Comparison of ENCODE assay signal across 9 cellular contexts in the genomic region with DNA sequence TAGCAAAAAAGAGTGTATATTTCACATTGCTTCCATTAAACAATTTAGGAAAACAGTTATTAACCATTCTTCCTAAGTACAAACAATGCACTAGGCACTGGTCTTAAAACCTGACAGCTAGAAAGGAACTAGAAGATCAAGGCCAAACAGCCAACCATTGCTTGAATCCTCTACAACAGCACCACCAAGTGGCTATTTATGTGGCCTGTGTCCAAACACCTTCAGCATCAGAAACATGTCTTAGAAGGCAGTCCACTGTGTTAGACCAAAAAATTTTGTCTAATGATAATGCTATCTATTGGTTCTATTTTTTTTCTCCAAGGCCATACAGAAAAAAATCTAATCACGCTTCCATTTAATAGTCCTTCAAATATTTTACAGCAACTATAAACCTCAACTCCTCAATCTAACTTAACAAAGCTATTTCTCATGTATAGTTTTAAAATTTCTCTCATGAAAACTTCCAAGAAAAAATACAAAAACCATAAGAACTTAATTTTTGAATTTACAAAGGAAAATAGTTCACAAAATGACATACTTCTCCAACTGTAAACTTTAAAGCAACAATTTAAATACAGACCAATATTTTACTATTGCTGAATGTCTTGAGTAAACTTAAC. TPM values are rescaled to one million over a fixed set of nuclear protein-coding genes. Genes with fewer than 3 reads are reported as not detected.
DNase-seq lines count a peak whose midpoint lies in the region; ATAC-seq and TF ChIP-seq lines count a peak whose summit lies in the region.
"Had no signal": no experiment of that assay in that cellular context is flagged by ENCODE, and none has a peak within 500 bp of the region (broad histone marks: within the 10 kb centered on the region; RNA-seq: fewer than 3 reads in every experiment).

No MANE protein-coding gene starts in this region.

- H3K4me3 ChIP-seq in NT2/D1 (ENCODE audit: insufficient read length, low read depth): no peak overlapping the region
- no peak overlapping the region for H3K4me3 ChIP-seq in endodermal cell (ENCODE audit: low read length)
- H3K4me3 ChIP-seq in osteoblast (ENCODE audit: insufficient read depth, low read length): no peak overlapping the region

- no peak overlapping the region for H2AFZ ChIP-seq in osteoblast (ENCODE audit: low read length)

- H4K20me1 ChIP-seq in osteoblast (ENCODE audit: insufficient read depth, low read length): no peaks in the 10 kb centered on the region

- H3K27ac Mint-ChIP-seq in activated CD4-positive, alpha-beta T cell treated with anti-CD3 and anti-CD28 coated beads, Interleukin-2, amount 10 ng/mL, durations not matched to agents 24 days and 14 days: no peak overlapping the region
- H3K27ac Mint-ChIP-seq in endodermal cell: no peak overlapping the region
- H3K27ac Mint-ChIP-seq: stimulated activated naive CD8-positive, alpha-beta T cell treated with anti-CD3 and anti-CD28 coated beads, Interleukin-15, Interleukin-2, amounts not matched to agents 100 ng/mL and 50 ng/mL, for 24 hours had no signal

- H3K36me3 ChIP-seq in NT2/D1 (ENCODE audit: insufficient read depth, insufficient read length, low read length) (peaks cover 28% of the 10 kb centered on the region), endodermal cell (ENCODE audit: control insufficient read depth, insufficient read depth, low read length) (peaks cover 63% of the 10 kb centered on the region), osteoblast (ENCODE audit: insufficient read depth, low read length) (peaks cover 6% of the 10 kb centered on the region)

- H3K27ac ChIP-seq in endodermal cell (ENCODE audit: low read depth, low read length) (no peak overlapping the region), osteoblast (ENCODE audit: low read depth, low read length) (no peak overlapping the region)

- H3K4me2 ChIP-seq in osteoblast (ENCODE audit: insufficient read depth, low read length): no peak overlapping the region

- H3K9me3 ChIP-seq in NT2/D1 (ENCODE audit: insufficient read depth, low read length): no peaks in the 10 kb centered on the region
- no peaks in the 10 kb centered on the region for H3K9me3 ChIP-seq in endodermal cell (ENCODE audit: control insufficient read depth, low read length)
- H3K9me3 ChIP-seq in osteoblast (ENCODE audit: low read depth, low read length): no peaks in the 10 kb centered on the region

- H3K9me3 Mint-ChIP-seq in activated CD4-positive, alpha-beta T cell treated with anti-CD3 and anti-CD28 coated beads, Interleukin-2, amount 10 ng/mL, durations not matched to agents 24 days and 14 days: no peaks in the 10 kb centered on the region
- no peaks in the 10 kb centered on the region for H3K9me3 Mint-ChIP-seq in endodermal cell
- H3K9me3 Mint-ChIP-seq: stimulated activated naive CD8-positive, alpha-beta T cell treated with anti-CD3 and anti-CD28 coated beads, Interleukin-15, Interleukin-2, amounts not matched to agents 100 ng/mL and 50 ng/mL, for 24 hours had no signal

- TF ChIP-seq CTCF in endodermal cell (conservative IDR thresholded peaks at IDR 0.05): peak; percentile 96
- TF ChIP-seq CTCF in osteoblast (IDR thresholded peaks at IDR 0.05; ENCODE audit: extremely low read depth, low read depth, low read length): peak; percentile 52

- no peaks in the 10 kb centered on the region for H3K4me1 ChIP-seq in NT2/D1 (ENCODE audit: insufficient read depth, insufficient read length)
- no peaks in the 10 kb centered on the region for H3K4me1 ChIP-seq in endodermal cell (ENCODE audit: control insufficient read depth, insufficient read depth, low read length)
- H3K4me1 ChIP-seq in osteoblast (ENCODE audit: insufficient read depth, low read length): no peaks in the 10 kb centered on the region

- no peaks in the 10 kb centered on the region for H3K79me2 ChIP-seq in osteoblast (ENCODE audit: insufficient read depth, low read length)

- no peaks in the 10 kb centered on the region for H3K27me3 ChIP-seq in NT2/D1 (ENCODE audit: insufficient read depth, insufficient read length)
- no peaks in the 10 kb centered on the region for H3K27me3 ChIP-seq in endodermal cell (ENCODE audit: control insufficient read depth, insufficient read depth, low read length, poor library complexity, severe bottlenecking)
- H3K27me3 ChIP-seq in osteoblast (ENCODE audit: insufficient read depth, low read length): no peaks in the 10 kb centered on the region

- H3K9ac ChIP-seq in NT2/D1 (ENCODE audit: insufficient read length, low read depth) (no peak overlapping the region), endodermal cell (ENCODE audit: extremely low read depth, low read length, poor library complexity, severe bottlenecking) (no peak overlapping the region)

- peaks cover 23% of the 10 kb centered on the region for H3K36me3 Mint-ChIP-seq in activated CD4-positive, alpha-beta T cell treated with anti-CD3 and anti-CD28 coated beads, Interleukin-2, amount 10 ng/mL, durations not matched to agents 24 days and 14 days (ENCODE audit: low read depth)
- H3K36me3 Mint-ChIP-seq in endodermal cell (ENCODE audit: low read depth): peaks cover 39% of the 10 kb centered on the region

- H3K4me3 Mint-ChIP-seq in activated CD4-positive, alpha-beta T cell treated with anti-CD3 and anti-CD28 coated beads, Interleukin-2, amount 10 ng/mL, durations not matched to agents 24 days and 14 days: no peak overlapping the region
- no peak overlapping the region for H3K4me3 Mint-ChIP-seq in endodermal cell
- H3K4me3 Mint-ChIP-seq: stimulated activated naive CD8-positive, alpha-beta T cell treated with anti-CD3 and anti-CD28 coated beads, Interleukin-15, Interleukin-2, amounts not matched to agents 100 ng/mL and 50 ng/mL, for 24 hours had no signal

- DNase-seq in activated CD4-positive, alpha-beta T cell treated with anti-CD3 and anti-CD28 coated beads, Interleukin-2, amount 10 ng/mL, durations not matched to agents 24 days and 14 days: peak; percentile 73
- no peak for DNase-seq in activated CD4-positive, alpha-beta T cell treated with anti-CD3 and anti-CD28 coated beads for 4 hours
- DNase-seq in HT1080 (ENCODE audit: low read depth): peak; percentile 66
- DNase-seq in NT2/D1 (ENCODE audit: low read depth, low spot score): peak; percentile 62
- DNase-seq in endodermal cell: peak; percentile 77
- peak; percentile 30 for DNase-seq in osteoblast (ENCODE audit: insufficient read length, low spot score, missing footprints)

- no peaks in the 10 kb centered on the region for H3K27me3 Mint-ChIP-seq in activated CD4-positive, alpha-beta T cell treated with anti-CD3 and anti-CD28 coated beads, Interleukin-2, amount 10 ng/mL, durations not matched to agents 24 days and 14 days
- no peaks in the 10 kb centered on the region for H3K27me3 Mint-ChIP-seq in endodermal cell (ENCODE audit: insufficient read depth)
- H3K27me3 Mint-ChIP-seq: stimulated activated naive CD8-positive, alpha-beta T cell treated with anti-CD3 and anti-CD28 coated beads, Interleukin-15, Interleukin-2, amounts not matched to agents 100 ng/mL and 50 ng/mL, for 24 hours had no signal

- WGBS in endodermal cell (ENCODE audit: insufficient coverage in 1 of 2, insufficient read length in 1 of 2), 2 experiments: 29 to 50% methylated on average over 1 of the region's 1 CpG

- intact Hi-C loops in activated CD4-positive, alpha-beta T cell treated with anti-CD3 and anti-CD28 coated beads, Interleukin-2, amount 10 ng/mL, durations not matched to agents 24 days and 14 days (cut with micrococcal nuclease): loop anchor here (2.0 kb wide), 1 partner anchor 112 kb away; no protein-coding TSS in a partner anchor

- ATAC-seq in GM21423 (IDR thresholded peaks at IDR 0.05; ENCODE audit: unreplicated experiment) (peak; percentile 91), HG02571 (IDR thresholded peaks at IDR 0.05; ENCODE audit: unreplicated experiment) (no peak)

- no peaks in the 10 kb centered on the region for H3K4me1 Mint-ChIP-seq in activated CD4-positive, alpha-beta T cell treated with anti-CD3 and anti-CD28 coated beads, Interleukin-2, amount 10 ng/mL, durations not matched to agents 24 days and 14 days
- H3K4me1 Mint-ChIP-seq in endodermal cell: peaks cover 2% of the 10 kb centered on the region

RNA-seq across cellular contexts. Expression of gene CAAP1, which starts 36.1 kb away (rescaled TPM):
- total RNA-seq in activated CD4-positive, alpha-beta T cell treated with anti-CD3 and anti-CD28 coated beads, Interleukin-2, amount 10 ng/mL, durations not matched to agents 24 days and 14 days: 19.9 and 23.1 TPM in 2 replicates
- total RNA-seq in HT1080 (2014; rRNA removed; shearing (Covaris generic)): 26.1 and 26.3 TPM in 2 replicates
- 25.7 and 32.6 TPM in 2 replicates for polyA plus RNA-seq in HT1080 (2015; cell fraction: cytosol; rRNA removed)
- 18.3 and 20.5 TPM in 2 replicates for polyA plus RNA-seq in HT1080 (2015; cell fraction: nucleus; rRNA removed)
- 10 to 100 TPM; 25.1 to 41.6 TPM for total RNA-seq in endodermal cell
- 24.5 TPM for polyA plus RNA-seq in endodermal cell (2013, experiment 1 of 2)
- 22.2 TPM for polyA plus RNA-seq in endodermal cell (2013, experiment 2 of 2)
- 13.8 and 18.3 TPM in 2 replicates for total RNA-seq in osteoblast

Comparison
In these comparisons a context has a peak if more than half of its experiments do, and no peak if none do; other contexts are left out.
1. DNase-seq: peak in activated CD4-positive, alpha-beta T cell treated with anti-CD3 and anti-CD28 coated beads, Interleukin-2, amount 10 ng/mL, durations not matched to agents 24 days and 14 days (single experiment), HT1080 (single experiment), NT2/D1 (single experiment), endodermal cell (single experiment) and osteoblast (single experiment); none in activated CD4-positive, alpha-beta T cell treated with anti-CD3 and anti-CD28 coated beads for 4 hours (0 of 2).